25 cellular contexts compared by ENCODE assay signal in genomic region chr1:199682081-199682480, GRCh38.
"Had no signal": no experiment of that assay in that cellular context is flagged by ENCODE, and none has a peak within 500 bp of the region (broad histone marks: within the 10 kb centered on the region; RNA-seq: fewer than 3 reads in every experiment).

No MANE protein-coding gene starts in this region.

- H3K9ac ChIP-seq: neural progenitor cell, parathyroid adenoma had no signal

- H3K79me2 ChIP-seq: parathyroid adenoma had no signal

- H3K27me3 ChIP-seq: neural progenitor cell, ovary, right lobe of liver, sigmoid colon, stomach, thyroid gland, tibial nerve, upper lobe of left lung, vagina had no signal

- H2AFZ ChIP-seq: neural progenitor cell, parathyroid adenoma had no signal

- H3K4me2 ChIP-seq: neural progenitor cell had no signal

- ATAC-seq: natural killer cell; psoas muscle; right cardiac atrium; right lobe of liver; stimulated activated effector memory CD8-positive, alpha-beta T cell treated with anti-CD3 and anti-CD28 coated beads, Interleukin-12 subunit alpha, Interleukin-12 subunit beta, amount 100 ng/mL, for 72 hours; stimulated activated naive B cell treated with anti-CD40 and anti-IgM and Interleukin-4, amounts not matched to agents 10 μg/mL and 1 μg/mL and 100 μg/mL, for 72 hours had no signal

- DNase-seq: natural killer cell; occipital lobe; ovary; posterior cingulate gyrus; psoas muscle; right cardiac atrium; right lobe of liver; sigmoid colon; small intestine; stimulated activated CD4-positive, alpha-beta T cell treated with anti-CD3 and anti-CD28 coated beads, Interleukin-15, amount 100 ng/mL, for 24 hours; stimulated activated CD4-positive, alpha-beta T cell treated with anti-CD3 and anti-CD28 coated beads, Interleukin-2, amount 100 ng/mL, for 24 hours; stimulated activated CD4-positive, alpha-beta T cell treated with anti-CD3 and anti-CD28 coated beads, Interleukin-2, amount 100 ng/mL, for 48 hours; stimulated activated CD4-positive, alpha-beta T cell treated with anti-CD3 and anti-CD28 coated beads, Interleukin-4, amount 100 ng/mL, for 24 hours; stimulated activated naive B cell treated with anti-CD40 and anti-IgM and Interleukin-4, amounts not matched to agents 10 μg/mL and 1 μg/mL and 100 μg/mL, for 72 hours; stimulated activated naive CD4-positive, alpha-beta T cell treated with Interleukin-2 at 50 U/mL for 16 hours; stomach; thyroid gland; trophoblast cell; upper lobe of left lung had no signal

- H3K9me3 ChIP-seq: ovary, psoas muscle, right lobe of liver, sigmoid colon, stomach, thoracic aorta, thyroid gland, tibial nerve, upper lobe of left lung, vagina had no signal

- H3K4me3 ChIP-seq: neural progenitor cell, ovary, psoas muscle, right lobe of liver, sigmoid colon, stomach, thoracic aorta, thyroid gland, tibial nerve, upper lobe of left lung, vagina had no signal

- H3K4me1 ChIP-seq: parathyroid adenoma, psoas muscle, right lobe of liver, sigmoid colon, stomach, thyroid gland, tibial nerve, vagina had no signal

- H3K27ac ChIP-seq: neural progenitor cell, ovary, parathyroid adenoma, psoas muscle, right lobe of liver, sigmoid colon, stomach, thoracic aorta, thyroid gland, tibial nerve, upper lobe of left lung, vagina had no signal

- H3K36me3 ChIP-seq: neural progenitor cell, ovary, right lobe of liver, sigmoid colon, stomach, thoracic aorta, thyroid gland, tibial nerve, upper lobe of left lung, vagina had no signal
